19 cellular contexts compared by ENCODE assay signal in genomic region chr17:30203471-30203981, GRCh38. TPM values are rescaled to one million over a fixed set of nuclear protein-coding genes. Genes with fewer than 3 reads are reported as not detected.
DNase-seq lines count a peak whose midpoint lies in the region; ATAC-seq and TF ChIP-seq lines count a peak whose summit lies in the region.
"Had no signal": no experiment of that assay in that cellular context is flagged by ENCODE, and none has a peak within 500 bp of the region (broad histone marks: within the 10 kb centered on the region; RNA-seq: fewer than 3 reads in every experiment).

No MANE protein-coding gene starts in this region.

- H3K27me3 ChIP-seq in DND-41 (ENCODE audit: insufficient read depth, low read length, poor library complexity) (peaks cover 3% of the 10 kb centered on the region), psoas muscle (ENCODE audit: insufficient read depth in 3 of 3, low read length in 2 of 3) (peaks cover 0 to 7% (median 3%) of the 10 kb centered on the region in 3 donors)
- H3K27me3 ChIP-seq: dorsolateral prefrontal cortex, pancreas, uterus had no signal

- intact Hi-C loops in psoas muscle (cut with DNase I), result no loop called here

- no peaks in the 10 kb centered on the region for H4K20me1 ChIP-seq in DND-41 (ENCODE audit: insufficient read depth, low read length)

- H3K4me2 ChIP-seq in DND-41 (ENCODE audit: insufficient read depth, low read length), result no peak overlapping the region

- no peak overlapping the region for H3K27ac ChIP-seq in DND-41 (ENCODE audit: low read length)
- no peak overlapping the region for H3K27ac ChIP-seq in psoas muscle
- H3K27ac ChIP-seq: dorsolateral prefrontal cortex, pancreas, uterus had no signal

- H3K36me3 ChIP-seq in DND-41 (ENCODE audit: insufficient read depth, low read length) (no peaks in the 10 kb centered on the region), psoas muscle (ENCODE audit: insufficient read depth in 1 of 2, low read depth in 1 of 2) (no peaks in the 10 kb centered on the region)
- H3K36me3 ChIP-seq: pancreas, uterus had no signal

- WGBS in psoas muscle, 3 donors, result 54 to 73% (median 58%) methylated on average over 6 of the region's 6 CpGs

- no peak for DNase-seq in DND-41
- no peak for DNase-seq in GM13976 (ENCODE audit: low spot score)
- DNase-seq in SK-N-DZ (ENCODE audit: low spot score), result peak; percentile 45
- peak; percentile 38 for DNase-seq in iPS DF 19.7 (ENCODE audit: low read depth, low spot score)
- no peak for DNase-seq in DMS79 (lab: John Stamatoyannopoulos, UW)
- DNase-seq in H4 (ENCODE audit: low spot score), result no peak
- DNase-seq in NCI-H2081 (lab: John Stamatoyannopoulos, UW), result no peak
- no peak for DNase-seq in psoas muscle
- DNase-seq: CD8-positive, alpha-beta memory T cell; dorsolateral prefrontal cortex; MV-4-11; naive B cell; NCI-H1930; NCI-H446 treated with DMSO at 0.1 percent for 48 hours; pancreas; stimulated activated CD4-positive, alpha-beta T cell treated with anti-CD3 and anti-CD28 coated beads, Interleukin-4, amount 100 ng/mL, for 1 hour; uterus had no signal

- no peak overlapping the region for H2AFZ ChIP-seq in DND-41 (ENCODE audit: low read depth, low read length)

- no peak overlapping the region for H3K4me3 ChIP-seq in DND-41 (ENCODE audit: low read depth in 1 of 2, low read length in 2 of 2)
- H3K4me3 ChIP-seq in psoas muscle, result no peak overlapping the region
- H3K4me3 ChIP-seq: dorsolateral prefrontal cortex, pancreas, uterus had no signal

- in situ Hi-C loops in GM13976 (cut with MboI; ENCODE audit: low sequenced_read_pairs, unreplicated experiment), result no loop called here

- H3K79me2 ChIP-seq in DND-41 (ENCODE audit: insufficient read depth, low read length), result no peaks in the 10 kb centered on the region

- peak; percentile 21 for TF ChIP-seq CTCF in DND-41 (IDR thresholded peaks at IDR 0.05; ENCODE audit: borderline replicate concordance, extremely low read depth, low read length, poor library complexity, severe bottlenecking)
- peak; percentile 4 for TF ChIP-seq CTCF in GM13976 (IDR thresholded peaks at IDR 0.05; ENCODE audit: borderline replicate concordance, control extremely low read depth, extremely low read depth, insufficient read depth, missing control alignments)
- no peak for TF ChIP-seq CTCF in psoas muscle (IDR thresholded peaks at IDR 0.05)

- H3K9me3 ChIP-seq in DND-41 (ENCODE audit: insufficient read depth, low read length, severe bottlenecking), result no peaks in the 10 kb centered on the region
- H3K9me3 ChIP-seq in psoas muscle, result no peaks in the 10 kb centered on the region
- H3K9me3 ChIP-seq: pancreas, uterus had no signal

- H3K9ac ChIP-seq in DND-41 (ENCODE audit: low read depth, low read length), result no peak overlapping the region

- H3K4me1 ChIP-seq in DND-41 (ENCODE audit: insufficient read depth, low read length) (no peaks in the 10 kb centered on the region), psoas muscle (no peaks in the 10 kb centered on the region)
- H3K4me1 ChIP-seq: pancreas, uterus had no signal

- ATAC-seq in DND-41 (ENCODE audit: insufficient read depth, low read depth) (0 out of 3 replicates have a peak, but pooled peaks have one; percentile 47), psoas muscle (no peak)
- ATAC-seq: pancreas, Right ventricle myocardium inferior had no signal

RNA-seq across cellular contexts. Expression of gene SLC6A4, which starts 32.0 kb away (rescaled TPM):
- polyA plus RNA-seq in SK-N-DZ (2014; cell fraction: cytosol; rRNA removed), result not detected in 2 replicates
- polyA plus RNA-seq in SK-N-DZ (2014; cell fraction: nucleus; rRNA removed), result 0.05 TPM in 1 of 2 replicates, not detected in the other
- not detected in 2 replicates for total RNA-seq in H4 (2014; rRNA removed; shearing (Covaris generic))
- not detected for total RNA-seq in psoas muscle
- polyA plus RNA-seq in psoas muscle, result under 1 TPM in 2 of 3 donors, not detected in 1; 0.01 to 0.06 TPM
- total RNA-seq: CD8-positive, alpha-beta memory T cell; Daoy had no signal

Comparison
In these comparisons a context has a peak if more than half of its experiments do, and no peak if none do; other contexts are left out.
1. DNase-seq: peak in SK-N-DZ (single experiment) and iPS DF 19.7 (single experiment); none in DND-41 (single experiment), GM13976 (single experiment), DMS79 (single experiment), H4 (single experiment), NCI-H2081 (0 of 2) and psoas muscle (0 of 2).